ENCODE assay signal across 11 cellular contexts in the genomic region with DNA sequence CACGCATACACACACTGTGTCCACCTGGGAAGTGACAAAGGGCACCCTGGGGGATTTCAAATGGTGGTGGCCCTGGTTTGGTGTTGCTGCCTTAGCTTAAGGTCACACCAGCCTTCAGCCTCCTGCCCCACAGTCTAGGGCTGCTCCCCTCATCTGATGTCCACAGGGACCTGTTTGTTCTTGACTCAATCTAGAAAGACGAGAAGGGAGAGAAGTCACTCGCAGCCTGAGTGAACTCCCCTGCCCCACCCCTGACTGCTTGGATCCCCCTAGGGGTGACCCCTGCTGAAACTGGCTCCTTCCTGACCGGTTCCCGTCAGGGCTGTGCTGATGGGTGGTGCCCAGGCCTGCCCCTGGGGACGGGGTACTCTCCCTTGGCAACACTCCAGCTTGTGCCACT. TPM values are rescaled to one million over a fixed set of nuclear protein-coding genes. Genes with fewer than 3 reads are reported as not detected.
"Had no signal": no experiment of that assay in that cellular context is flagged by ENCODE, and none has a peak within 500 bp of the region (broad histone marks: within the 10 kb centered on the region; RNA-seq: fewer than 3 reads in every experiment).

No MANE protein-coding gene starts in this region.

RNA-seq across cellular contexts. Expression of a gene that starts 14.9 kb away (rescaled TPM):
- total RNA-seq: activated CD4-positive, alpha-beta T cell treated with anti-CD3 and anti-CD28 coated beads, Interleukin-2, amount 10 ng/mL, durations not matched to agents 24 days and 14 days; activated CD8-positive, alpha-beta memory T cell treated with anti-CD3 and anti-CD28 coated beads, Interleukin-2, amount 10 ng/mL, durations not matched to agents 7 days and 5 days; activated T-helper 1 cell treated with anti-CD3 and anti-CD28 coated beads, Interleukin-12 subunit alpha, Interleukin-12 subunit beta, Interleukin-2, Interleukin-4 antibody, amounts not matched to agents 30 ng/mL and 10 ng/mL and 1 ng/mL, durations not matched to agents 14 hours and 24 hours and 36 hours; aorta; breast epithelium; chondrocyte; Peyer's patch; Right ventricle myocardium superior; SJCRH30; T-helper 1 cell treated with Interleukin-12 subunit alpha and Interleukin-12 subunit beta and Interleukin-4 antibody, amounts not matched to agents 30 ng/mL and 1 ng/mL, for 36 hours had no signal
- polyA plus RNA-seq: aorta, SK-N-SH had no signal
